Comparison of ENCODE assay signal across 2 cellular contexts in the genomic region with DNA sequence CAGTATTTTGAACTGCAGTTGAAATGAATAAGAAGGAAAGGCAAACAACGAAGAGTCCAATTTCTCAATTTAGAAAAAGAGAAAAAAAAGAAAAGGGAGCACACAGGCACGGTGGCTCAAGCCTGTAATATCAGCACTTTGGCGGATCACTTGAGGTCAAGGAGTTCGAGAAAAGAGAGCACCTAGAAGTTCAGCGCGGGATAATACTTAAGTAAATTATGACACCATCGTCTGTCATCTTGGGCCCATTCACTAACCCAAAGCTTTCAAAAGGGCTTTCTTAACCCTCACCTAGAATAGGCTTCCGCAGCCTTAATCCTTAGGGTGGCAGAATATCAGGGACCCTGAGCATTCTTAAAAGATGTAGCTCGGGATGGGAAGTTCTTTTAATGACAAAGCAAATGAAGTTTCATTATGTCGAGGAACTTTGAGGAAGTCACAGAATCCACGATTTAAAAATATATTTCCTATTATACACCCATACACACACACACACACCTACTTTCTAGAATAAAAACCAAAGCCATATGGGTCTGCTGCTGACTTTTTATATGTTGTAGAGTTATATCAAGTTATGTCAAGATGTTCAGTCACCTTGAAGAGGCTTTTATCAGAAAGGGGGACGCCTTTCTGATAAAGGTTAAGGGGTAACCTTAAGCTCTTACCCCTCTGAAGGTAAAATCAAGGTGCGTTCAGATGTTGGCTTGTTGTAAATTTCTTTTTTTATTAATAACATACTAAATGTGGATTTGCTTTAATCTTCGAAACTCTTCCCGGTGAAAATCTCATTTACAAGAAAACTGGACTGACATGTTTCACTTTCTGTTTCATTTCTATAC.
TF ChIP-seq lines count a peak whose summit lies in the region.

No MANE protein-coding gene starts in this region.

TF ChIP-seq in SK-N-SH, 30 proteins besides CTCF, POLR2A, EP300 and RAD21 (continued from another document):
- TF ChIP-seq, protein P1, sequence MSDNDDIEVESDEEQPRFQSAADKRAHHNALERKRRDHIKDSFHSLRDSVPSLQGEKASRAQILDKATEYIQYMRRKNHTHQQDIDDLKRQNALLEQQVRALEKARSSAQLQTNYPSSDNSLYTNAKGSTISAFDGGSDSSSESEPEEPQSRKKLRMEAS (IDR thresholded peaks at IDR 0.05; ENCODE audit: low read depth), result no peak
- TF ChIP-seq GATA2 (CRISPR knock-in tag; IDR thresholded peaks at IDR 0.05) (no peak), CHD2 (IDR thresholded peaks at IDR 0.05; ENCODE audit: low read length, partially characterized antibody) (no peak), ELF1 (IDR thresholded peaks at IDR 0.05) (no peak)
TF ChIP-seq in SK-N-SH: peak in this region for 0.

TF ChIP-seq in SK-N-SH treated with all-trans-retinoic acid at 6 μM for 48 hours, 23 proteins besides CTCF, POLR2A, EP300 and RAD21 (continued from another document):
- TF ChIP-seq, protein P2, sequence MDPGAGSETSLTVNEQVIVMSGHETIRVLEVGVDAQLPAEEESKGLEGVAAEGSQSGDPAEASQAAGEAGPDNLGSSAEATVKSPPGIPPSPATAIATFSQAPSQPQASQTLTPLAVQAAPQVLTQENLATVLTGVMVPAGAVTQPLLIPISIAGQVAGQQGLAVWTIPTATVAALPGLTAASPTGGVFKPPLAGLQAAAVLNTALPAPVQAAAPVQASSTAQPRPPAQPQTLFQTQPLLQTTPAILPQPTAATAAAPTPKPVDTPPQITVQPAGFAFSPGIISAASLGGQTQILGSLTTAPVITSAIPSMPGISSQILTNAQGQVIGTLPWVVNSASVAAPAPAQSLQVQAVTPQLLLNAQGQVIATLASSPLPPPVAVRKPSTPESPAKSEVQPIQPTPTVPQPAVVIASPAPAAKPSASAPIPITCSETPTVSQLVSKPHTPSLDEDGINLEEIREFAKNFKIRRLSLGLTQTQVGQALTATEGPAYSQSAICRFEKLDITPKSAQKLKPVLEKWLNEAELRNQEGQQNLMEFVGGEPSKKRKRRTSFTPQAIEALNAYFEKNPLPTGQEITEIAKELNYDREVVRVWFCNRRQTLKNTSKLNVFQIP (CRISPR knock-in tag; IDR thresholded peaks at IDR 0.05; ENCODE audit: borderline replicate concordance, low read depth), result no peak
- TF ChIP-seq ESRRG (CRISPR knock-in tag; IDR thresholded peaks at IDR 0.05) (no peak), TOX (CRISPR knock-in tag; IDR thresholded peaks at IDR 0.05; ENCODE audit: borderline replicate concordance) (no peak), CSDC2 (CRISPR knock-in tag; IDR thresholded peaks at IDR 0.05) (no peak), SNAI2 (CRISPR knock-in tag; IDR thresholded peaks at IDR 0.05) (no peak), ISL1 (CRISPR knock-in tag; IDR thresholded peaks at IDR 0.05) (no peak)
- TF ChIP-seq, protein P3, sequence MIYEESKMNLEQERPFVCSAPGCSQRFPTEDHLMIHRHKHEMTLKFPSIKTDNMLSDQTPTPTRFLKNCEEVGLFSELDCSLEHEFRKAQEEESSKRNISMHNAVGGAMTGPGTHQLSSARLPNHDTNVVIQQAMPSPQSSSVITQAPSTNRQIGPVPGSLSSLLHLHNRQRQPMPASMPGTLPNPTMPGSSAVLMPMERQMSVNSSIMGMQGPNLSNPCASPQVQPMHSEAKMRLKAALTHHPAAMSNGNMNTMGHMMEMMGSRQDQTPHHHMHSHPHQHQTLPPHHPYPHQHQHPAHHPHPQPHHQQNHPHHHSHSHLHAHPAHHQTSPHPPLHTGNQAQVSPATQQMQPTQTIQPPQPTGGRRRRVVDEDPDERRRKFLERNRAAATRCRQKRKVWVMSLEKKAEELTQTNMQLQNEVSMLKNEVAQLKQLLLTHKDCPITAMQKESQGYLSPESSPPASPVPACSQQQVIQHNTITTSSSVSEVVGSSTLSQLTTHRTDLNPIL (CRISPR knock-in tag; IDR thresholded peaks at IDR 0.05; ENCODE audit: low read depth), result no peak
- TF ChIP-seq, protein P4, sequence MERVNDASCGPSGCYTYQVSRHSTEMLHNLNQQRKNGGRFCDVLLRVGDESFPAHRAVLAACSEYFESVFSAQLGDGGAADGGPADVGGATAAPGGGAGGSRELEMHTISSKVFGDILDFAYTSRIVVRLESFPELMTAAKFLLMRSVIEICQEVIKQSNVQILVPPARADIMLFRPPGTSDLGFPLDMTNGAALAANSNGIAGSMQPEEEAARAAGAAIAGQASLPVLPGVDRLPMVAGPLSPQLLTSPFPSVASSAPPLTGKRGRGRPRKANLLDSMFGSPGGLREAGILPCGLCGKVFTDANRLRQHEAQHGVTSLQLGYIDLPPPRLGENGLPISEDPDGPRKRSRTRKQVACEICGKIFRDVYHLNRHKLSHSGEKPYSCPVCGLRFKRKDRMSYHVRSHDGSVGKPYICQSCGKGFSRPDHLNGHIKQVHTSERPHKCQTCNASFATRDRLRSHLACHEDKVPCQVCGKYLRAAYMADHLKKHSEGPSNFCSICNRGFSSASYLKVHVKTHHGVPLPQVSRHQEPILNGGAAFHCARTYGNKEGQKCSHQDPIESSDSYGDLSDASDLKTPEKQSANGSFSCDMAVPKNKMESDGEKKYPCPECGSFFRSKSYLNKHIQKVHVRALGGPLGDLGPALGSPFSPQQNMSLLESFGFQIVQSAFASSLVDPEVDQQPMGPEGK (CRISPR knock-in tag; IDR thresholded peaks at IDR 0.05; ENCODE audit: borderline replicate concordance), result no peak
- TF ChIP-seq, protein P5, sequence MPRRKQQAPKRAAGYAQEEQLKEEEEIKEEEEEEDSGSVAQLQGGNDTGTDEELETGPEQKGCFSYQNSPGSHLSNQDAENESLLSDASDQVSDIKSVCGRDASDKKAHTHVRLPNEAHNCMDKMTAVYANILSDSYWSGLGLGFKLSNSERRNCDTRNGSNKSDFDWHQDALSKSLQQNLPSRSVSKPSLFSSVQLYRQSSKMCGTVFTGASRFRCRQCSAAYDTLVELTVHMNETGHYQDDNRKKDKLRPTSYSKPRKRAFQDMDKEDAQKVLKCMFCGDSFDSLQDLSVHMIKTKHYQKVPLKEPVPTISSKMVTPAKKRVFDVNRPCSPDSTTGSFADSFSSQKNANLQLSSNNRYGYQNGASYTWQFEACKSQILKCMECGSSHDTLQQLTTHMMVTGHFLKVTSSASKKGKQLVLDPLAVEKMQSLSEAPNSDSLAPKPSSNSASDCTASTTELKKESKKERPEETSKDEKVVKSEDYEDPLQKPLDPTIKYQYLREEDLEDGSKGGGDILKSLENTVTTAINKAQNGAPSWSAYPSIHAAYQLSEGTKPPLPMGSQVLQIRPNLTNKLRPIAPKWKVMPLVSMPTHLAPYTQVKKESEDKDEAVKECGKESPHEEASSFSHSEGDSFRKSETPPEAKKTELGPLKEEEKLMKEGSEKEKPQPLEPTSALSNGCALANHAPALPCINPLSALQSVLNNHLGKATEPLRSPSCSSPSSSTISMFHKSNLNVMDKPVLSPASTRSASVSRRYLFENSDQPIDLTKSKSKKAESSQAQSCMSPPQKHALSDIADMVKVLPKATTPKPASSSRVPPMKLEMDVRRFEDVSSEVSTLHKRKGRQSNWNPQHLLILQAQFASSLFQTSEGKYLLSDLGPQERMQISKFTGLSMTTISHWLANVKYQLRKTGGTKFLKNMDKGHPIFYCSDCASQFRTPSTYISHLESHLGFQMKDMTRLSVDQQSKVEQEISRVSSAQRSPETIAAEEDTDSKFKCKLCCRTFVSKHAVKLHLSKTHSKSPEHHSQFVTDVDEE (CRISPR knock-in tag; IDR thresholded peaks at IDR 0.05), result no peak
